In the genomic region with DNA sequence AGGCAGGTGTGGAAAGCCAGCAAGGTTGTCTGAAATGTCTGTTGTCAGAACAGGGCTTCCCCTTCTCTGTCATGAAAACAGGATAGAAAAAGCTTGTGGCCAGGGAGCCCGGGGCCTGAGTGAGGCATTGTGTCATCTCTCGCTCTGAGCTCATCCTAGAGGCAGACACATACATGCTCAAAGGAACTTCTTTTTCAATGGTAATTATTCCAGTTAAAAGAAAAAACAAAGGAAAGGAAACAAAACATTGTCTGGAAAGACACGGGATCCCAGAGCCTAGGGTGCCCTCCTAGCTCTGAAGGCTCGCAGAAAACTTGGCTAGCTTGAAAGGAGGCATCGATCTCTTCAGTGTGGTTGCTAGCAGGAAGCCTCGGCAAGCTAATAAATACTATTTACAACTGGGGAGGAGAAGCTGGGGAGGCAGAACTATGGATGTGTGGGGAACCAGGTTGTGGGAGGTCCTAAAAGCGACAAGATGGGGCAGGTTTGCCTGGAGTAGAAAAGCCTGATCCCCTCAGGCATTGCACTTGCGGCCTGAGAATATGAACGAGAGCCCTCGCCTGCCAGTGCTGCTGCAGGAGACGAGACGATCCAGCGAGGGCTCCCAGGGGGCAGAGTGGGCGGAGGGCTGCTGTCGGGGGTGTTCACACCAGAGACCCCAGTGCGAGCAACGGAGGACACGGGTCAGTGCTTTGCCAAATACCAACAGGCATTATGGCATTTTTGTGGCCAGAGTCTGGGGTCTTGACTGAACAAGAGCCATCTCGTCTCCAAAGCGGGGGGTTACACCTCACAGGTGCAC, we compare ENCODE assay signal across 9 cellular contexts. TPM values are rescaled to one million over a fixed set of nuclear protein-coding genes. Genes with fewer than 3 reads are reported as not detected.
DNase-seq lines count a peak whose midpoint lies in the region; ATAC-seq and TF ChIP-seq lines count a peak whose summit lies in the region.
"Had no signal": no experiment of that assay in that cellular context is flagged by ENCODE, and none has a peak within 500 bp of the region (broad histone marks: within the 10 kb centered on the region; RNA-seq: fewer than 3 reads in every experiment).

No MANE protein-coding gene starts in this region.

- H3K9me3 Mint-ChIP-seq in endothelial cell (ENCODE audit: unreplicated experiment) = no peaks in the 10 kb centered on the region
- H3K9me3 Mint-ChIP-seq: dendritic cell treated with granulocyte-macrophage colony-stimulating factor and Interleukin-4, amounts not matched to agents 40 ng/mL and 50 ng/mL, for 4 days had no signal

- intact Hi-C loops in prostate gland (cut with DNase I) (no loop called here), lower leg skin (cut with DNase I; ENCODE audit: low total_unique reads) (no loop called here)

- TF ChIP-seq CTCF in endothelial cell (IDR thresholded peaks at IDR 0.05; ENCODE audit: unreplicated experiment) (no peak), prostate gland (IDR thresholded peaks at IDR 0.05) (no peak), lower leg skin (IDR thresholded peaks at IDR 0.05) (no peak)

- TF ChIP-seq POLR2A in prostate gland (IDR thresholded peaks at IDR 0.05) (no peak), lower leg skin (IDR thresholded peaks at IDR 0.05) (no peak)

- peaks cover 11% of the 10 kb centered on the region for H3K4me1 Mint-ChIP-seq in endothelial cell (ENCODE audit: unreplicated experiment)

- peaks cover 3 to 13% of the 10 kb centered on the region in 2 donors for H3K36me3 ChIP-seq in prostate gland
- H3K36me3 ChIP-seq in effector memory CD4-positive, alpha-beta T cell (ENCODE audit: control insufficient read depth, insufficient read depth, low read length) = peaks cover 53% of the 10 kb centered on the region

- H3K27ac Mint-ChIP-seq in endothelial cell (ENCODE audit: unreplicated experiment) = peak overlapping the region; percentile 46
- H3K27ac Mint-ChIP-seq: dendritic cell treated with granulocyte-macrophage colony-stimulating factor and Interleukin-4, amounts not matched to agents 40 ng/mL and 50 ng/mL, for 4 days had no signal

- peak; percentile 67 for DNase-seq in GM03348 (ENCODE audit: low spot score)
- no peak for DNase-seq in endothelial cell (ENCODE audit: low spot score)
- DNase-seq in prostate gland (ENCODE audit: low spot score) = no peak
- DNase-seq in stimulated activated naive CD4-positive, alpha-beta T cell treated with Interleukin-2 at 50 U/mL for 16 hours (lab: John Stamatoyannopoulos, UW) = no peak
- no peak for DNase-seq in effector memory CD4-positive, alpha-beta T cell
- DNase-seq in lower leg skin (ENCODE audit: low spot score in 2 of 2) = no peak
- DNase-seq in NCI-H2029 treated with DMSO at 0.1 percent for 48 hours (lab: John Stamatoyannopoulos, UW) = no peak

- no peaks in the 10 kb centered on the region for H3K9me3 ChIP-seq in prostate gland
- H3K9me3 ChIP-seq in effector memory CD4-positive, alpha-beta T cell (ENCODE audit: control insufficient read depth, low read length) = no peaks in the 10 kb centered on the region

- H3K4me3 ChIP-seq in prostate gland (no peak overlapping the region), lower leg skin (ENCODE audit: low read depth, poor library complexity, severe bottlenecking) (no peak overlapping the region)
- no peak overlapping the region for H3K4me3 ChIP-seq in effector memory CD4-positive, alpha-beta T cell (ENCODE audit: insufficient read depth, low read depth, low read length, poor library complexity, severe bottlenecking)

- H3K27me3 ChIP-seq in prostate gland (replicated peaks; ENCODE audit: insufficient read depth) = no peaks in the 10 kb centered on the region
- no peaks in the 10 kb centered on the region for H3K27me3 ChIP-seq in effector memory CD4-positive, alpha-beta T cell (replicated peaks; ENCODE audit: control insufficient read depth, insufficient read depth, low read length, poor library complexity, severe bottlenecking)

- peak overlapping the region; percentile 10 to 54 for H3K27ac ChIP-seq in prostate gland
- H3K27ac ChIP-seq in effector memory CD4-positive, alpha-beta T cell (ENCODE audit: insufficient read depth, low read length, poor library complexity, severe bottlenecking) = no peak overlapping the region

- ATAC-seq in HG02678 (IDR thresholded peaks at IDR 0.05; ENCODE audit: unreplicated experiment) = peak; percentile 43

- WGBS in prostate gland = 57% methylated on average over 20 of the region's 20 CpGs
- WGBS in lower leg skin, 2 donors = 72 to 78% methylated on average over 20 of the region's 20 CpGs

- peaks cover 54% of the 10 kb centered on the region for H3K36me3 Mint-ChIP-seq in endothelial cell (ENCODE audit: low read depth, unreplicated experiment)

- H3K27me3 Mint-ChIP-seq in endothelial cell (ENCODE audit: unreplicated experiment) = peaks cover 7% of the 10 kb centered on the region
- H3K27me3 Mint-ChIP-seq: dendritic cell treated with granulocyte-macrophage colony-stimulating factor and Interleukin-4, amounts not matched to agents 40 ng/mL and 50 ng/mL, for 4 days had no signal

- peak overlapping the region; percentile 37 for H3K4me3 Mint-ChIP-seq in endothelial cell (ENCODE audit: unreplicated experiment)
- H3K4me3 Mint-ChIP-seq: dendritic cell treated with granulocyte-macrophage colony-stimulating factor and Interleukin-4, amounts not matched to agents 40 ng/mL and 50 ng/mL, for 4 days had no signal

- no peaks in the 10 kb centered on the region for H3K4me1 ChIP-seq in prostate gland (replicated peaks)
- no peaks in the 10 kb centered on the region for H3K4me1 ChIP-seq in effector memory CD4-positive, alpha-beta T cell (ENCODE audit: control insufficient read depth, insufficient read depth, low read length, poor library complexity, severe bottlenecking)

RNA-seq across cellular contexts. Expression of a gene that starts 32.8 kb away (rescaled TPM):
- 0.69 TPM for total RNA-seq in endothelial cell (ENCODE audit: unreplicated experiment)
- 1 to 10 TPM in 1 of 2 donors, under 1 TPM in 1; 0.32 to 1.5 TPM for total RNA-seq in prostate gland
- total RNA-seq in lower leg skin = 1 to 10 TPM in 3 of 4 donors, under 1 TPM in 1; 0.34 to 2.1 (median 1.3) TPM
